ENCODE assay signal across 1 cellular context in the genomic region with DNA sequence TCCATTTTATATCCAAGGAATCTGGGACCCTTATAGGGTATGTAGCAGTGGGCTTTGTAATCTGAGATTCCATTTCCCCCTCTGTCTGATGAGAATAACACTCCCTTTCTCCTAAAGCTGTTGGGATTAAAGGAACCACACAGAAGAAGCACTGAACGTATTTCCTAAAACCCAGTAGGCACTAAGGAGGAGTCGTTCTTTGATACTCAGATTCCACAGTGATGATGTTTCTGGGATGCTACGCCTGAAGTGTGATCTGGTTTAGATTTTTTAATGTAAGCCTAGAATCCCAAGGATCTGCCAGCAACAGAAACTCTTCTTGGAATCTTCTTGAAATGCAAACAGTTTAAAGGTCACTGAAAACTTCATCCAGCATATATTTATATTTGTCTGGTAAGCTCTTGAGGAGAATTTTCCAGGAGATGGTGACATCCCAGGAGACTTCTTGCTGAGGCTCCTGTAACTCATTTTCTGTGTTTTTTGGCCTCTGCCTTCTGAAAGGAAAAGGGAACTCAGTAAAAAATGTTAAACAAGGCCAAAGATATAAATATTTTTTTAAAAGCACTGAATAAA.
TF ChIP-seq lines count a peak whose summit lies in the region.

No MANE protein-coding gene starts in this region.

TF ChIP-seq in K562, 482 proteins besides CTCF, POLR2A, EP300 and RAD21 (continued from another document):
- TF ChIP-seq, protein P1, sequence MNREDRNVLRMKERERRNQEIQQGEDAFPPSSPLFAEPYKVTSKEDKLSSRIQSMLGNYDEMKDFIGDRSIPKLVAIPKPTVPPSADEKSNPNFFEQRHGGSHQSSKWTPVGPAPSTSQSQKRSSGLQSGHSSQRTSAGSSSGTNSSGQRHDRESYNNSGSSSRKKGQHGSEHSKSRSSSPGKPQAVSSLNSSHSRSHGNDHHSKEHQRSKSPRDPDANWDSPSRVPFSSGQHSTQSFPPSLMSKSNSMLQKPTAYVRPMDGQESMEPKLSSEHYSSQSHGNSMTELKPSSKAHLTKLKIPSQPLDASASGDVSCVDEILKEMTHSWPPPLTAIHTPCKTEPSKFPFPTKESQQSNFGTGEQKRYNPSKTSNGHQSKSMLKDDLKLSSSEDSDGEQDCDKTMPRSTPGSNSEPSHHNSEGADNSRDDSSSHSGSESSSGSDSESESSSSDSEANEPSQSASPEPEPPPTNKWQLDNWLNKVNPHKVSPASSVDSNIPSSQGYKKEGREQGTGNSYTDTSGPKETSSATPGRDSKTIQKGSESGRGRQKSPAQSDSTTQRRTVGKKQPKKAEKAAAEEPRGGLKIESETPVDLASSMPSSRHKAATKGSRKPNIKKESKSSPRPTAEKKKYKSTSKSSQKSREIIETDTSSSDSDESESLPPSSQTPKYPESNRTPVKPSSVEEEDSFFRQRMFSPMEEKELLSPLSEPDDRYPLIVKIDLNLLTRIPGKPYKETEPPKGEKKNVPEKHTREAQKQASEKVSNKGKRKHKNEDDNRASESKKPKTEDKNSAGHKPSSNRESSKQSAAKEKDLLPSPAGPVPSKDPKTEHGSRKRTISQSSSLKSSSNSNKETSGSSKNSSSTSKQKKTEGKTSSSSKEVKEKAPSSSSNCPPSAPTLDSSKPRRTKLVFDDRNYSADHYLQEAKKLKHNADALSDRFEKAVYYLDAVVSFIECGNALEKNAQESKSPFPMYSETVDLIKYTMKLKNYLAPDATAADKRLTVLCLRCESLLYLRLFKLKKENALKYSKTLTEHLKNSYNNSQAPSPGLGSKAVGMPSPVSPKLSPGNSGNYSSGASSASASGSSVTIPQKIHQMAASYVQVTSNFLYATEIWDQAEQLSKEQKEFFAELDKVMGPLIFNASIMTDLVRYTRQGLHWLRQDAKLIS (CRISPR knock-in tag; IDR thresholded peaks at IDR 0.05), result no peak
- TF ChIP-seq, protein P2, sequence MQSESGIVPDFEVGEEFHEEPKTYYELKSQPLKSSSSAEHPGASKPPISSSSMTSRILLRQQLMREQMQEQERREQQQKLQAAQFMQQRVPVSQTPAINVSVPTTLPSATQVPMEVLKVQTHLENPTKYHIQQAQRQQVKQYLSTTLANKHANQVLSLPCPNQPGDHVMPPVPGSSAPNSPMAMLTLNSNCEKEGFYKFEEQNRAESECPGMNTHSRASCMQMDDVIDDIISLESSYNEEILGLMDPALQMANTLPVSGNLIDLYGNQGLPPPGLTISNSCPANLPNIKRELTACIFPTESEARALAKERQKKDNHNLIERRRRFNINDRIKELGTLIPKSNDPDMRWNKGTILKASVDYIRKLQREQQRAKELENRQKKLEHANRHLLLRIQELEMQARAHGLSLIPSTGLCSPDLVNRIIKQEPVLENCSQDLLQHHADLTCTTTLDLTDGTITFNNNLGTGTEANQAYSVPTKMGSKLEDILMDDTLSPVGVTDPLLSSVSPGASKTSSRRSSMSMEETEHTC (IDR thresholded peaks at IDR 0.05), result no peak
- TF ChIP-seq ZNF24 (IDR thresholded peaks at IDR 0.05), result no peak
- TF ChIP-seq L3MBTL2 (IDR thresholded peaks at IDR 0.05), result no peak
- no peak for TF ChIP-seq SUPT5H (IDR thresholded peaks at IDR 0.05)
- TF ChIP-seq, protein P3, sequence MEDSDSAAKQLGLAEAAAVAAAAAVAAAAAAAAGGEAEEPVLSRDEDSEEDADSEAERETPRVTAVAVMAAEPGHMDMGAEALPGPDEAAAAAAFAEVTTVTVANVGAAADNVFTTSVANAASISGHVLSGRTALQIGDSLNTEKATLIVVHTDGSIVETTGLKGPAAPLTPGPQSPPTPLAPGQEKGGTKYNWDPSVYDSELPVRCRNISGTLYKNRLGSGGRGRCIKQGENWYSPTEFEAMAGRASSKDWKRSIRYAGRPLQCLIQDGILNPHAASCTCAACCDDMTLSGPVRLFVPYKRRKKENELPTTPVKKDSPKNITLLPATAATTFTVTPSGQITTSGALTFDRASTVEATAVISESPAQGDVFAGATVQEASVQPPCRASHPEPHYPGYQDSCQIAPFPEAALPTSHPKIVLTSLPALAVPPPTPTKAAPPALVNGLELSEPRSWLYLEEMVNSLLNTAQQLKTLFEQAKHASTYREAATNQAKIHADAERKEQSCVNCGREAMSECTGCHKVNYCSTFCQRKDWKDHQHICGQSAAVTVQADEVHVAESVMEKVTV (CRISPR knock-in tag; IDR thresholded peaks at IDR 0.05), result no peak
- no peak for TF ChIP-seq ZNF830 (CRISPR knock-in tag; IDR thresholded peaks at IDR 0.05)
- no peak for TF ChIP-seq BRD4 (IDR thresholded peaks at IDR 0.05)
- no peak for TF ChIP-seq ZBTB7A (IDR thresholded peaks at IDR 0.05; ENCODE audit: borderline replicate concordance, control insufficient read depth, low read depth, low read length)
- no peak for TF ChIP-seq ZNF140 (CRISPR knock-in tag; IDR thresholded peaks at IDR 0.05)
- TF ChIP-seq, protein P4, sequence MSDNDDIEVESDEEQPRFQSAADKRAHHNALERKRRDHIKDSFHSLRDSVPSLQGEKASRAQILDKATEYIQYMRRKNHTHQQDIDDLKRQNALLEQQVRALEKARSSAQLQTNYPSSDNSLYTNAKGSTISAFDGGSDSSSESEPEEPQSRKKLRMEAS (CRISPR knock-in tag; IDR thresholded peaks at IDR 0.05), result no peak
- TF ChIP-seq FOXM1 (IDR thresholded peaks at IDR 0.05; ENCODE audit: low read depth), result no peak
- no peak for TF ChIP-seq FOXM1 (CRISPR knock-in tag; IDR thresholded peaks at IDR 0.05; ENCODE audit: low read depth)
- no peak for TF ChIP-seq THRAP3 (IDR thresholded peaks at IDR 0.05; ENCODE audit: borderline replicate concordance)
- TF ChIP-seq HNRNPUL1 (IDR thresholded peaks at IDR 0.05; ENCODE audit: low read length), result no peak
- no peak for TF ChIP-seq ZNF436 (CRISPR knock-in tag; IDR thresholded peaks at IDR 0.05)
- no peak for TF ChIP-seq MAZ (CRISPR knock-in tag; conservative IDR thresholded peaks at IDR 0.05 in 1 of 2, IDR thresholded peaks at IDR 0.05 in 1 of 2)
- no peak for TF ChIP-seq RBM17 (IDR thresholded peaks at IDR 0.05; ENCODE audit: borderline replicate concordance, low read depth, low read length)
